26 cellular contexts compared by ENCODE assay signal in the genomic region with DNA sequence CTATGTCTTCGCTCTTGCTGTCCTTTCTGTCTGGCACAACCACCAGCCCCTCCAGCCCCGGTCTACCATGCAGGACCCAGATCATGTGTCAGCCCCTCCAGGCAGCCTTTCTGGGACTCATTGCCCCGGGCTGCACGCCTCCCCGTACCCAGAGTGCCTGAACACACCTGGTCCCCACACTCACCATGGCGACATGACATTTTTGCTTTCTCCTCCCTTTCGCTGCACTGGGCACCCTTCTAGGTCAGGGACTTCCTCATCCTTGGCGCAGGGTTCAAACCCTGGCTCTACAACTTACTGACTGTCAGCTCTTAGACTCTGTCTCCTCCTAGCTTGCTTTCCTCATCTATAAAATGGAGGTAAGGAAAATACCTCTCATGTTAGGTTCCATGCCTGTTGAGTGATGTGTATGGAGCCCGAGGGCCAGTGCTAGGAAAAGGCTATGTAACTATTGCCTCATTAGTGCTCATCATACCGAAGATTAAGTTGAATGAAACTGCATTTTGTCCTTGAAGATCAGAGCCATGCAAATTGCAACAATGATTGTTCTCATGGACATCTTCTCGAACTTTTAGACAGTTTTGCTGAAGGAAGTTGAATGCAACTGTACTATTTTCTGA.
"Had no signal": no experiment of that assay in that cellular context is flagged by ENCODE, and none has a peak within 500 bp of the region (broad histone marks: within the 10 kb centered on the region; RNA-seq: fewer than 3 reads in every experiment).

No MANE protein-coding gene starts in this region.

- H3K27ac ChIP-seq: left lung, lower lobe of right lung, pancreas, right atrium auricular region, right lobe of liver, stomach, testis, thyroid gland, transverse colon, upper lobe of right lung had no signal

- ATAC-seq: left colon; left lung; lower lobe of right lung; pancreas; right lobe of liver; stimulated activated naive B cell treated with anti-CD40 and anti-IgM and Interleukin-4, amounts not matched to agents 10 μg/mL and 1 μg/mL and 100 μg/mL, for 72 hours; stimulated activated naive CD8-positive, alpha-beta T cell treated with anti-CD3 and anti-CD28 coated beads, Interleukin-15, Interleukin-2, amounts not matched to agents 100 U/mL and 50 U/mL, for 24 hours; upper lobe of right lung had no signal

- DNase-seq: head of caudate nucleus; hippocampal formation; immature natural killer cell; kidney; left colon; left lung; lower lobe of right lung; mammary epithelial cell; mesenchymal stem cell; naive B cell; nucleus accumbens; pancreas; right lobe of liver; stimulated activated CD4-positive, alpha-beta T cell treated with anti-CD3 and anti-CD28 coated beads, Interleukin-1b, Interleukin-23, amount 100 ng/mL, for 48 hours; stimulated activated CD4-positive, alpha-beta T cell treated with anti-CD3 and anti-CD28 coated beads, Interleukin-2, amount 100 ng/mL, for 48 hours; stimulated activated CD4-positive, alpha-beta T cell treated with anti-CD3 and anti-CD28 coated beads, Interleukin-4, amount 100 ng/mL, for 4 hours; stimulated activated CD8-positive, alpha-beta memory T cell treated with anti-CD3 and anti-CD28 coated beads, Interleukin-4, amount 100 ng/mL, for 48 hours; stimulated activated naive B cell treated with anti-CD40 and anti-IgM and Interleukin-4, amounts not matched to agents 10 μg/mL and 1 μg/mL and 100 μg/mL, for 72 hours; stimulated activated naive CD8-positive, alpha-beta T cell treated with anti-CD3 and anti-CD28 coated beads, Interleukin-15, Interleukin-2, amounts not matched to agents 100 U/mL and 50 U/mL, for 24 hours; stomach; testis; thyroid gland; transverse colon; upper lobe of right lung had no signal

- H3K4me2 ChIP-seq: smooth muscle cell had no signal

- H3K36me3 ChIP-seq: right lobe of liver, thyroid gland had no signal

- H3K4me3 ChIP-seq: left lung, lower lobe of right lung, pancreas, right atrium auricular region, right lobe of liver, smooth muscle cell, stomach, testis, thyroid gland, transverse colon, upper lobe of right lung had no signal

- H3K4me1 ChIP-seq: left lung, lower lobe of right lung, pancreas, right atrium auricular region, right lobe of liver, stomach, testis, thyroid gland, transverse colon, upper lobe of right lung had no signal

- H3K9me3 ChIP-seq: left lung, lower lobe of right lung, pancreas, right atrium auricular region, right lobe of liver, stomach, testis, thyroid gland, transverse colon, upper lobe of right lung had no signal

- H3K27me3 ChIP-seq: left lung, pancreas, right atrium auricular region, right lobe of liver, stomach, testis, thyroid gland, transverse colon, upper lobe of right lung had no signal
